ENCODE assay signal across 11 cellular contexts in genomic region chr5:61163905-61164304, GRCh38. TPM values are rescaled to one million over a fixed set of nuclear protein-coding genes. Genes with fewer than 3 reads are reported as not detected.
DNase-seq lines count a peak whose midpoint lies in the region; ATAC-seq and TF ChIP-seq lines count a peak whose summit lies in the region.
"Had no signal": no experiment of that assay in that cellular context is flagged by ENCODE, and none has a peak within 500 bp of the region (broad histone marks: within the 10 kb centered on the region; RNA-seq: fewer than 3 reads in every experiment).

No MANE protein-coding gene starts in this region.

- no peaks in the 10 kb centered on the region for H3K27me3 Mint-ChIP-seq in activated T-cell treated with anti-CD3 and anti-CD28 coated beads, Interleukin-2, amount 50 U/mL, for 72 hours (ENCODE audit: low read depth)
- H3K27me3 Mint-ChIP-seq in glutamatergic neuron (ENCODE audit: unreplicated experiment), result peaks cover 8% of the 10 kb centered on the region
- H3K27me3 Mint-ChIP-seq: activated B cell treated with CpG ODN at 0.5 μM for 24 hours had no signal

- peaks cover 22% of the 10 kb centered on the region for H3K36me3 ChIP-seq in OCI-LY7 (ENCODE audit: insufficient read depth, low read length)
- no peaks in the 10 kb centered on the region for H3K36me3 ChIP-seq in prostate gland

- H3K27ac ChIP-seq in OCI-LY7 (ENCODE audit: low read depth, low read length, poor library complexity, severe bottlenecking) (no peak overlapping the region), prostate gland (peak overlapping the region; percentile 95)

- H3K9me2 ChIP-seq in OCI-LY7 (ENCODE audit: insufficient read depth, low read length), result no peaks in the 10 kb centered on the region

- no peak for TF ChIP-seq POLR2A in prostate gland (IDR thresholded peaks at IDR 0.05)
- TF ChIP-seq POLR2A in GM18505 (IDR thresholded peaks at IDR 0.05; ENCODE audit: borderline replicate concordance, extremely low read depth, insufficient read depth, insufficient read length), result no peak

- no peaks in the 10 kb centered on the region for H4K20me1 ChIP-seq in OCI-LY7 (ENCODE audit: insufficient read depth, low read length)

- H3K79me2 ChIP-seq in OCI-LY7 (ENCODE audit: insufficient read depth, low read depth, low read length), result peaks cover 31% of the 10 kb centered on the region

- 97% methylated on average over 13 of the region's 13 CpGs for WGBS in prostate gland

- peaks cover 12 to 24% of the 10 kb centered on the region in 2 donors for H3K36me3 Mint-ChIP-seq in activated T-cell treated with anti-CD3 and anti-CD28 coated beads, Interleukin-2, amount 50 U/mL, for 72 hours (ENCODE audit: insufficient read depth in 2 of 2)
- peaks cover 5% of the 10 kb centered on the region for H3K36me3 Mint-ChIP-seq in glutamatergic neuron (ENCODE audit: unreplicated experiment)

- no peak for DNase-seq in activated T-cell treated with anti-CD3 and anti-CD28 coated beads, Interleukin-2, amount 50 U/mL, for 72 hours
- no peak for DNase-seq in activated T-cell treated with anti-CD3 and anti-CD28 coated beads, Interleukin-2, amount 50 U/mL, for 48 hours
- no peak for DNase-seq in OCI-LY7 (ENCODE audit: low spot score)
- no peak for DNase-seq in glutamatergic neuron
- no peak for DNase-seq in prostate gland (ENCODE audit: low spot score)
- DNase-seq in HK-2 (ENCODE audit: unreplicated experiment), result no peak
- DNase-seq: activated B cell treated with CpG ODN at 0.5 μM for 24 hours, NCI-H1436 treated with DMSO at 0.1 percent for 48 hours had no signal

- no peaks in the 10 kb centered on the region for H3K27me3 ChIP-seq in prostate gland (replicated peaks; ENCODE audit: insufficient read depth)

- peaks cover 37% of the 10 kb centered on the region for H3K4me1 Mint-ChIP-seq in activated T-cell treated with anti-CD3 and anti-CD28 coated beads, Interleukin-2, amount 50 U/mL, for 72 hours (ENCODE audit: low read depth)
- H3K4me1 Mint-ChIP-seq in glutamatergic neuron (ENCODE audit: low read depth, unreplicated experiment), result peaks cover 14% of the 10 kb centered on the region

- no peaks in the 10 kb centered on the region for H3K9me3 ChIP-seq in OCI-LY7 (ENCODE audit: low read length)
- no peaks in the 10 kb centered on the region for H3K9me3 ChIP-seq in prostate gland

- intact Hi-C loops in OCI-LY7 (cut with micrococcal nuclease; ENCODE audit: unreplicated experiment) (loop anchor here (5.0 kb wide), 1 partner anchor 217 kb away; the partner anchor contains the start of genes ERCC8 and NDUFAF2), prostate gland (cut with DNase I) (loop anchor here (2.0 to 10.0 kb wide), 2 partner anchors 169 to 471 kb away; partner anchors contain the start of gene ZSWIM6)

- POLR2A ChIA-PET in OCI-LY7 (lab: Charles Lee), result interaction anchor here (1.0 to 1.4 kb wide), 4 partner anchors 11 to 218 kb away, joined by 3 to 7 read pairs (median 4); no protein-coding TSS in a partner anchor

- H3K4me1 ChIP-seq in OCI-LY7 (ENCODE audit: insufficient read depth, low read length, poor library complexity, severe bottlenecking) (peaks cover 21% of the 10 kb centered on the region), prostate gland (replicated peaks) (no peaks in the 10 kb centered on the region)

- H3K9me3 Mint-ChIP-seq in activated T-cell treated with anti-CD3 and anti-CD28 coated beads, Interleukin-2, amount 50 U/mL, for 72 hours, result no peaks in the 10 kb centered on the region
- peaks cover 9% of the 10 kb centered on the region for H3K9me3 Mint-ChIP-seq in glutamatergic neuron (ENCODE audit: unreplicated experiment)
- H3K9me3 Mint-ChIP-seq: activated B cell treated with CpG ODN at 0.5 μM for 24 hours had no signal

- no peak overlapping the region for H2AFZ ChIP-seq in OCI-LY7 (ENCODE audit: low read length)

- H3K4me3 Mint-ChIP-seq in activated T-cell treated with anti-CD3 and anti-CD28 coated beads, Interleukin-2, amount 50 U/mL, for 72 hours, result peak overlapping the region; percentile 94 to 98
- H3K4me3 Mint-ChIP-seq in glutamatergic neuron (ENCODE audit: unreplicated experiment), result peak overlapping the region; percentile 100

- no peak for ATAC-seq in activated T-cell treated with anti-CD3 and anti-CD28 coated beads, Interleukin-2, amount 50 U/mL, for 72 hours (replicated peaks in 1 of 2)
- no peak for ATAC-seq in GM18505 (IDR thresholded peaks at IDR 0.05; ENCODE audit: unreplicated experiment)
- no peak for ATAC-seq in HG03139 (IDR thresholded peaks at IDR 0.05; ENCODE audit: unreplicated experiment)
- ATAC-seq: activated naive CD4-positive, alpha-beta T cell treated with anti-CD3 and anti-CD28 coated beads, Interleukin-2, amount 50 U/mL, for 72 hours had no signal

- peak overlapping the region; percentile 85; the same call in 1 of the 2 replicates for H3K4me2 ChIP-seq in OCI-LY7 (ENCODE audit: low read length)

- no peak overlapping the region for H3K4me3 ChIP-seq in OCI-LY7 (ENCODE audit: low read depth, low read length, poor library complexity, severe bottlenecking)
- H3K4me3 ChIP-seq in prostate gland, result no peak overlapping the region

- CTCF ChIA-PET in OCI-LY7 (lab: Charles Lee; ENCODE audit: unreplicated experiment), result no interaction called here

- no TSS peak for BruUV-seq in OCI-LY7 (replicated peaks; lab: Mats Ljungman, UMichigan)

- no peak overlapping the region for H3K27ac Mint-ChIP-seq in activated T-cell treated with anti-CD3 and anti-CD28 coated beads, Interleukin-2, amount 50 U/mL, for 72 hours
- no peak overlapping the region for H3K27ac Mint-ChIP-seq in glutamatergic neuron (ENCODE audit: unreplicated experiment)

- TF ChIP-seq CTCF in OCI-LY7 (conservative IDR thresholded peaks at IDR 0.05; ENCODE audit: low read length), result no peak
- no peak for TF ChIP-seq CTCF in glutamatergic neuron (IDR thresholded peaks at IDR 0.05; ENCODE audit: partially characterized antibody, unreplicated experiment)
- TF ChIP-seq CTCF in prostate gland (IDR thresholded peaks at IDR 0.05), result no peak

RNA-seq across cellular contexts. Expression of gene SMIM15, which starts 1.6 kb away (rescaled TPM):
- 10 to 100 TPM; 71.8 to 78.1 TPM for total RNA-seq in activated T-cell treated with anti-CD3 and anti-CD28 coated beads, Interleukin-2, amount 50 U/mL, for 72 hours
- 39.4 and 45.7 TPM in 2 replicates for total RNA-seq in OCI-LY7 (2014; rRNA removed; shearing (Covaris generic))
- total RNA-seq in OCI-LY7 (2022) (47.9 and 49.7 TPM in 2 replicates), glutamatergic neuron (ENCODE audit: unreplicated experiment) (39.7 TPM), prostate gland (10 to 100 TPM; 30.0 to 53.1 TPM)
